Comparison of ENCODE assay signal across 1 cellular context in genomic region chr2:28382755-28383154, GRCh38.
A peak's percentile ranks its signal among the peaks of the same experiment; 100 is the strongest.
TF ChIP-seq lines count a peak whose summit lies in the region.

No MANE protein-coding gene starts in this region.

TF ChIP-seq in K562, 482 proteins besides CTCF, POLR2A, EP300 and RAD21 (continues in another document):
- TF ChIP-seq ZNF644 (tag; IDR thresholded peaks at IDR 0.05; ENCODE audit: low read depth) (peak; percentile 72; the same call in 1 of the 2 replicates), NRF1 (conservative IDR thresholded peaks at IDR 0.05 in 1 of 2, IDR thresholded peaks at IDR 0.05 in 1 of 2) (0 out of 4 replicates have a peak, but pooled peaks of 1 of the 2 experiments have one; percentile 29), MITF (IDR thresholded peaks at IDR 0.05) (no peak), NR4A1 (CRISPR knock-in tag; IDR thresholded peaks at IDR 0.05) (no peak), NR4A1 (tag; IDR thresholded peaks at IDR 0.05) (0 out of 2 replicates have a peak, but pooled peaks have one; percentile 39), CBFA2T3 (IDR thresholded peaks at IDR 0.05) (no peak), MTA1 (IDR thresholded peaks at IDR 0.05; ENCODE audit: borderline replicate concordance) (no peak), THRA (IDR thresholded peaks at IDR 0.05) (no peak), KAT7 (CRISPR knock-in tag; IDR thresholded peaks at IDR 0.05; ENCODE audit: borderline replicate concordance) (no peak), LEF1 (IDR thresholded peaks at IDR 0.05) (no peak), DMBX1 (CRISPR knock-in tag; IDR thresholded peaks at IDR 0.05; ENCODE audit: borderline replicate concordance) (0 out of 2 replicates have a peak, but pooled peaks have one; percentile 34), CREM (IDR thresholded peaks at IDR 0.05; ENCODE audit: low read depth) (no peak), RFX7 (CRISPR knock-in tag; IDR thresholded peaks at IDR 0.05) (no peak), ZNF384 (IDR thresholded peaks at IDR 0.05; ENCODE audit: low read depth, low read length) (no peak), ZBTB5 (IDR thresholded peaks at IDR 0.05) (no peak), BHLHE40 (IDR thresholded peaks at IDR 0.05; ENCODE audit: low read length) (peak; percentile 83), GTF2F1 (IDR thresholded peaks at IDR 0.05; ENCODE audit: low read depth, low read length) (no peak), EWSR1 (IDR thresholded peaks at IDR 0.05; ENCODE audit: borderline replicate concordance, low read depth, partially characterized antibody) (no peak), ZNF766 (CRISPR knock-in tag; conservative IDR thresholded peaks at IDR 0.05) (0 out of 2 replicates have a peak, but pooled peaks have one; percentile 18), GTF2E2 (tag; IDR thresholded peaks at IDR 0.05) (no peak), HOMEZ (CRISPR knock-in tag; IDR thresholded peaks at IDR 0.05) (peak; percentile 30; the same call in 1 of the 2 replicates), ZNF75A (CRISPR knock-in tag; IDR thresholded peaks at IDR 0.05) (no peak), E2F4 (CRISPR knock-in tag; IDR thresholded peaks at IDR 0.05; ENCODE audit: low read depth) (no peak), SNIP1 (IDR thresholded peaks at IDR 0.05; ENCODE audit: low read depth) (no peak), ZBTB9 (CRISPR knock-in tag; IDR thresholded peaks at IDR 0.05) (peak; percentile 55; the same call in 1 of the 2 replicates), SRF (CRISPR knock-in tag; IDR thresholded peaks at IDR 0.05) (no peak), MAZ (CRISPR knock-in tag; conservative IDR thresholded peaks at IDR 0.05 in 1 of 2, IDR thresholded peaks at IDR 0.05 in 1 of 2) (peak in 1 of 2 experiments; percentile 34; a peak in 1 of 4 replicates), MYC (IDR thresholded peaks at IDR 0.05; ENCODE audit: low read depth, low read length) (peak; percentile 45; the same call in 1 of the 2 replicates), MYC (CRISPR knock-in tag; IDR thresholded peaks at IDR 0.05; ENCODE audit: borderline replicate concordance, low read depth) (peak; percentile 55; the same call in 1 of the 2 replicates), TFAP4 (CRISPR knock-in tag; IDR thresholded peaks at IDR 0.05; ENCODE audit: borderline replicate concordance) (peak; percentile 69; the same call in 1 of the 2 replicates), NR2C2 (CRISPR knock-in tag; IDR thresholded peaks at IDR 0.05) (no peak), NR2C2 (tag; IDR thresholded peaks at IDR 0.05) (peak; percentile 14; the same call in 1 of the 2 replicates), TRIM28 (IDR thresholded peaks at IDR 0.05) (no peak), MIER1 (IDR thresholded peaks at IDR 0.05; ENCODE audit: low read depth) (no peak), ETV1 (tag; conservative IDR thresholded peaks at IDR 0.05; ENCODE audit: low read depth) (no peak), ZNF57 (CRISPR knock-in tag; IDR thresholded peaks at IDR 0.05) (no peak), ZNF311 (CRISPR knock-in tag; IDR thresholded peaks at IDR 0.05) (0 out of 2 replicates have a peak, but pooled peaks have one; percentile 33), L3MBTL2 (IDR thresholded peaks at IDR 0.05) (peak; percentile 86), ZFPM2 (CRISPR knock-in tag; IDR thresholded peaks at IDR 0.05) (no peak), ZNF785 (CRISPR knock-in tag; IDR thresholded peaks at IDR 0.05) (no peak), ZNF274 (IDR thresholded peaks at IDR 0.05; ENCODE audit: borderline replicate concordance, low read depth, low read length) (no peak), TEAD4 (IDR thresholded peaks at IDR 0.05; ENCODE audit: low read length) (no peak), TEAD4 (CRISPR knock-in tag; IDR thresholded peaks at IDR 0.05; ENCODE audit: borderline replicate concordance) (no peak), ZNF408 (CRISPR knock-in tag; IDR thresholded peaks at IDR 0.05; ENCODE audit: low read depth) (no peak), NEUROD1 (IDR thresholded peaks at IDR 0.05; ENCODE audit: borderline replicate concordance, low read depth, low read length, partially characterized antibody) (no peak), KLF1 (tag; IDR thresholded peaks at IDR 0.05) (no peak), ZNF589 (CRISPR knock-in tag; IDR thresholded peaks at IDR 0.05; ENCODE audit: low read depth) (peak; percentile 63; the same call in 1 of the 2 replicates), ZNF583 (CRISPR knock-in tag; IDR thresholded peaks at IDR 0.05) (peak; percentile 81), GABPB2 (CRISPR knock-in tag; conservative IDR thresholded peaks at IDR 0.05) (no peak)
- TF ChIP-seq, protein P1, sequence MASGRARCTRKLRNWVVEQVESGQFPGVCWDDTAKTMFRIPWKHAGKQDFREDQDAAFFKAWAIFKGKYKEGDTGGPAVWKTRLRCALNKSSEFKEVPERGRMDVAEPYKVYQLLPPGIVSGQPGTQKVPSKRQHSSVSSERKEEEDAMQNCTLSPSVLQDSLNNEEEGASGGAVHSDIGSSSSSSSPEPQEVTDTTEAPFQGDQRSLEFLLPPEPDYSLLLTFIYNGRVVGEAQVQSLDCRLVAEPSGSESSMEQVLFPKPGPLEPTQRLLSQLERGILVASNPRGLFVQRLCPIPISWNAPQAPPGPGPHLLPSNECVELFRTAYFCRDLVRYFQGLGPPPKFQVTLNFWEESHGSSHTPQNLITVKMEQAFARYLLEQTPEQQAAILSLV (tag; IDR thresholded peaks at IDR 0.05), result no peak
- TF ChIP-seq, protein P2, sequence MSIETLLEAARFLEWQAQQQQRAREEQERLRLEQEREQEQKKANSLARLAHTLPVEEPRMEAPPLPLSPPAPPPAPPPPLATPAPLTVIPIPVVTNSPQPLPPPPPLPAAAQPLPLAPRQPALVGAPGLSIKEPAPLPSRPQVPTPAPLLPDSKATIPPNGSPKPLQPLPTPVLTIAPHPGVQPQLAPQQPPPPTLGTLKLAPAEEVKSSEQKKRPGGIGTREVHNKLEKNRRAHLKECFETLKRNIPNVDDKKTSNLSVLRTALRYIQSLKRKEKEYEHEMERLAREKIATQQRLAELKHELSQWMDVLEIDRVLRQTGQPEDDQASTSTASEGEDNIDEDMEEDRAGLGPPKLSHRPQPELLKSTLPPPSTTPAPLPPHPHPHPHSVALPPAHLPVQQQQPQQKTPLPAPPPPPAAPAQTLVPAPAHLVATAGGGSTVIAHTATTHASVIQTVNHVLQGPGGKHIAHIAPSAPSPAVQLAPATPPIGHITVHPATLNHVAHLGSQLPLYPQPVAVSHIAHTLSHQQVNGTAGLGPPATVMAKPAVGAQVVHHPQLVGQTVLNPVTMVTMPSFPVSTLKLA (conservative IDR thresholded peaks at IDR 0.05), result no peak
- TF ChIP-seq, protein P3, sequence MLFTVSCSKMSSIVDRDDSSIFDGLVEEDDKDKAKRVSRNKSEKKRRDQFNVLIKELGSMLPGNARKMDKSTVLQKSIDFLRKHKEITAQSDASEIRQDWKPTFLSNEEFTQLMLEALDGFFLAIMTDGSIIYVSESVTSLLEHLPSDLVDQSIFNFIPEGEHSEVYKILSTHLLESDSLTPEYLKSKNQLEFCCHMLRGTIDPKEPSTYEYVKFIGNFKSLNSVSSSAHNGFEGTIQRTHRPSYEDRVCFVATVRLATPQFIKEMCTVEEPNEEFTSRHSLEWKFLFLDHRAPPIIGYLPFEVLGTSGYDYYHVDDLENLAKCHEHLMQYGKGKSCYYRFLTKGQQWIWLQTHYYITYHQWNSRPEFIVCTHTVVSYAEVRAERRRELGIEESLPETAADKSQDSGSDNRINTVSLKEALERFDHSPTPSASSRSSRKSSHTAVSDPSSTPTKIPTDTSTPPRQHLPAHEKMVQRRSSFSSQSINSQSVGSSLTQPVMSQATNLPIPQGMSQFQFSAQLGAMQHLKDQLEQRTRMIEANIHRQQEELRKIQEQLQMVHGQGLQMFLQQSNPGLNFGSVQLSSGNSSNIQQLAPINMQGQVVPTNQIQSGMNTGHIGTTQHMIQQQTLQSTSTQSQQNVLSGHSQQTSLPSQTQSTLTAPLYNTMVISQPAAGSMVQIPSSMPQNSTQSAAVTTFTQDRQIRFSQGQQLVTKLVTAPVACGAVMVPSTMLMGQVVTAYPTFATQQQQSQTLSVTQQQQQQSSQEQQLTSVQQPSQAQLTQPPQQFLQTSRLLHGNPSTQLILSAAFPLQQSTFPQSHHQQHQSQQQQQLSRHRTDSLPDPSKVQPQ (CRISPR knock-in tag; IDR thresholded peaks at IDR 0.05; ENCODE audit: borderline replicate concordance), result 0 out of 2 replicates have a peak, but pooled peaks have one; percentile 74
- TF ChIP-seq, protein P4, sequence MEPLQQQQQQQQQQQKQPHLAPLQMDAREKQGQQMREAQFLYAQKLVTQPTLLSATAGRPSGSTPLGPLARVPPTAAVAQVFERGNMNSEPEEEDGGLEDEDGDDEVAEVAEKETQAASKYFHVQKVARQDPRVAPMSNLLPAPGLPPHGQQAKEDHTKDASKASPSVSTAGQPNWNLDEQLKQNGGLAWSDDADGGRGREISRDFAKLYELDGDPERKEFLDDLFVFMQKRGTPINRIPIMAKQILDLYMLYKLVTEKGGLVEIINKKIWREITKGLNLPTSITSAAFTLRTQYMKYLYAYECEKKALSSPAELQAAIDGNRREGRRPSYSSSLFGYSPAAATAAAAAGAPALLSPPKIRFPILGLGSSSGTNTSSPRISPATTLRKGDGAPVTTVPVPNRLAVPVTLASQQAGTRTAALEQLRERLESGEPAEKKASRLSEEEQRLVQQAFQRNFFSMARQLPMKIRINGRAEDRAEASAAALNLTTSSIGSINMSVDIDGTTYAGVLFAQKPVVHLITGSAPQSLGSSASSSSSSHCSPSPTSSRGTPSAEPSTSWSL (CRISPR knock-in tag; IDR thresholded peaks at IDR 0.05; ENCODE audit: borderline replicate concordance), result 0 out of 2 replicates have a peak, but pooled peaks have one; percentile 61
